20 cellular contexts compared by ENCODE assay signal in genomic region chr5:111131356-111131755, GRCh38. TPM values are rescaled to one million over a fixed set of nuclear protein-coding genes. Genes with fewer than 3 reads are reported as not detected.
"Had no signal": no experiment of that assay in that cellular context is flagged by ENCODE, and none has a peak within 500 bp of the region (broad histone marks: within the 10 kb centered on the region; RNA-seq: fewer than 3 reads in every experiment).

No MANE protein-coding gene starts in this region.

- H3K27ac Mint-ChIP-seq: activated B cell treated with CpG ODN at 0.5 μM for 24 hours; activated CD8-positive, alpha-beta T cell treated with anti-CD3 and anti-CD28 coated beads for 36 hours; activated naive CD8-positive, alpha-beta T cell treated with anti-CD3 and anti-CD28 coated beads for 36 hours; activated T-cell treated with anti-CD3 and anti-CD28 coated beads, Interleukin-2, amount 50 U/mL, for 72 hours; nephron progenitor cell had no signal

- H3K9me3 ChIP-seq: left ventricle myocardium inferior, psoas muscle, right lobe of liver, tibial nerve had no signal

- H3K27me3 Mint-ChIP-seq: activated B cell treated with CpG ODN at 0.5 μM for 24 hours; activated CD8-positive, alpha-beta T cell treated with anti-CD3 and anti-CD28 coated beads for 36 hours had no signal

- H3K4me1 Mint-ChIP-seq: activated B cell treated with CpG ODN at 0.5 μM for 24 hours, nephron progenitor cell had no signal

- ATAC-seq: activated CD8-positive, alpha-beta T cell treated with anti-CD3 and anti-CD28 coated beads for 36 hours; activated T-cell treated with anti-CD3 and anti-CD28 coated beads, Interleukin-2, amount 50 U/mL, for 72 hours; psoas muscle had no signal

- H3K9me3 Mint-ChIP-seq: activated B cell treated with CpG ODN at 0.5 μM for 24 hours; activated CD8-positive, alpha-beta T cell treated with anti-CD3 and anti-CD28 coated beads for 36 hours; activated naive CD8-positive, alpha-beta T cell treated with anti-CD3 and anti-CD28 coated beads for 36 hours; activated T-cell treated with anti-CD3 and anti-CD28 coated beads, Interleukin-2, amount 50 U/mL, for 72 hours; nephron progenitor cell had no signal

- H3K4me1 ChIP-seq: psoas muscle had no signal

- DNase-seq: activated B cell treated with CpG ODN at 0.5 μM for 24 hours; activated CD4-positive, alpha-beta T cell treated with anti-CD3 and anti-CD28 coated beads for 48 hours; activated CD8-positive, alpha-beta memory T cell treated with anti-CD3 and anti-CD28 coated beads, Interleukin-2, amount 50 U/mL, for 4 hours; activated CD8-positive, alpha-beta T cell treated with anti-CD3 and anti-CD28 coated beads for 36 hours; activated naive CD8-positive, alpha-beta T cell treated with anti-CD3 and anti-CD28 coated beads for 36 hours; activated T-cell treated with anti-CD3 and anti-CD28 coated beads, Interleukin-2, amount 50 U/mL, for 72 hours; amygdala; islet precursor cell; left ventricle myocardium inferior; nephron progenitor cell; psoas muscle; right lobe of liver; stimulated activated CD4-positive, alpha-beta T cell treated with anti-CD3 and anti-CD28 coated beads, Interleukin-4, amount 100 ng/mL, for 4 hours; stimulated activated CD8-positive, alpha-beta memory T cell treated with anti-CD3 and anti-CD28 coated beads, Interleukin-4, amount 100 ng/mL, for 48 hours; stimulated activated naive CD4-positive, alpha-beta T cell treated with Interleukin-2 at 50 U/mL for 16 hours; substantia nigra had no signal

- H3K4me3 Mint-ChIP-seq: activated B cell treated with CpG ODN at 0.5 μM for 24 hours; activated CD8-positive, alpha-beta T cell treated with anti-CD3 and anti-CD28 coated beads for 36 hours; activated naive CD8-positive, alpha-beta T cell treated with anti-CD3 and anti-CD28 coated beads for 36 hours; activated T-cell treated with anti-CD3 and anti-CD28 coated beads, Interleukin-2, amount 50 U/mL, for 72 hours; nephron progenitor cell had no signal

- H3K27ac ChIP-seq: left ventricle myocardium inferior, psoas muscle, right lobe of liver, tibial nerve had no signal

- H3K4me2 ChIP-seq: smooth muscle cell had no signal

- H3K27me3 ChIP-seq: right lobe of liver, tibial nerve had no signal

- H3K4me3 ChIP-seq: left ventricle myocardium inferior, psoas muscle, right lobe of liver, smooth muscle cell, tibial nerve had no signal

RNA-seq across cellular contexts. Expression of gene TSLP, which starts 59.8 kb away (rescaled TPM):
- total RNA-seq: activated B cell treated with CpG ODN at 0.5 μM for 24 hours; osteocyte; T-helper 2 cell treated with Interferon-gamma antibody and Interleukin-4, amounts not matched to agents 100 ng/mL and 5 ng/mL, for 36 hours had no signal
